ENCODE assay signal across 9 cellular contexts in the genomic region with DNA sequence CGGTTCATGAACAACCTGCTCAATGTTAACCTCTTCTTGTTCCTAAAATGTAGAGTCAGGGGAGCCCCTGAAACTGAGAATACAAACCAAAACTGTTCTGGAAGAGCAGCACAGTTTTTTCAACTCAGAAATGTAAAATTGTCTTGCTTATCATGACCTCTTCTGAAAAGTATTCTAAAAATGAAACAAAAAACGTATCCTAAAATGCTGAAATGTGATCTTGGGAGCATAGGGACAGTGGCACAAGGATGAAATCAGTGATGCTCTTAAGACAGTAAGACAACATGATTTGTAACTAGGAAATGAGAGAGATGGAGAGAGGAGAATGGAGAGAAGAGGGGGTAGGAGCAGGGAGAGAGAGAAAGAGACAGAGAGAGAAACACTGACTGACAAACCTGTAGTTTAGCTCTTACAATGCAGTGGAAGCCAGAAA. TPM values are rescaled to one million over a fixed set of nuclear protein-coding genes. Genes with fewer than 3 reads are reported as not detected.
A peak's percentile ranks its signal among the peaks of the same experiment; 100 is the strongest.
DNase-seq lines count a peak whose midpoint lies in the region; ATAC-seq, FAIRE-seq and TF ChIP-seq lines count a peak whose summit lies in the region.
"Had no signal": no experiment of that assay in that cellular context is flagged by ENCODE, and none has a peak within 500 bp of the region (broad histone marks: within the 10 kb centered on the region; RNA-seq: fewer than 3 reads in every experiment).

No MANE protein-coding gene starts in this region.

- CTCF ChIA-PET in A549 (lab: Yijun Ruan, JAX) (no interaction called here), HEK293T (lab: Yijun Ruan, JAX) (interaction anchor here (0.7 to 0.8 kb wide), 2 partner anchors 10 to 88 kb away, joined by 3 to 4 read pairs; no protein-coding TSS in a partner anchor)

- H3K9me3 ChIP-seq in A549 (no peaks in the 10 kb centered on the region), heart right ventricle (no peaks in the 10 kb centered on the region)

- ATAC-seq in A549 = no peak
- ATAC-seq in GM19025 (IDR thresholded peaks at IDR 0.05; ENCODE audit: low read depth, unreplicated experiment) = peak; percentile 37
- ATAC-seq in HG03442 (IDR thresholded peaks at IDR 0.05; ENCODE audit: unreplicated experiment) = peak; percentile 34
- peak in 1 of 8 donors; percentile 9 for ATAC-seq in heart right ventricle

- no peaks in the 10 kb centered on the region for H3K27me3 ChIP-seq in heart right ventricle

- no peak for TF ChIP-seq POLR2A in A549 (IDR thresholded peaks at IDR 0.05; ENCODE audit: low read length)

- H3K4me1 ChIP-seq in A549 = peaks cover 45% of the 10 kb centered on the region
- H3K4me1 ChIP-seq in heart right ventricle = peaks cover 10 to 85% (median 56%) of the 10 kb centered on the region in 9 donors

- POLR2A ChIA-PET in A549 (lab: Yijun Ruan, JAX) = no interaction called here
- POLR2A ChIA-PET in HEK293T (lab: Yijun Ruan, JAX) = no interaction called here

- peaks cover 0 to 24% (median 0%) of the 10 kb centered on the region in 9 donors for H3K36me3 ChIP-seq in heart right ventricle

- H3K27ac ChIP-seq in A549 (peak overlapping the region in 1 of 2 experiments; percentile 43; a peak in 3 of 6 replicates), heart right ventricle (peak overlapping the region in 8 of 10 donors; percentile 13 to 65 (median 32))

- H3K4me2 ChIP-seq in A549 = peak overlapping the region; percentile 17

- DNase-seq in A549 (ENCODE audit: low read depth in 1 of 2, low spot score in 1 of 2) (no peak), heart right ventricle (no peak), SW480 (ENCODE audit: low spot score) (no peak), ACHN (no peak), HEK293T (ENCODE audit: extremely low spot score) (no peak), NCI-H446 (lab: John Stamatoyannopoulos, UW) (no peak)

- 63% methylated on average over 2 of the region's 2 CpGs for WGBS in A549 (ENCODE audit: missing lambda C conversion rate)
- WGBS in heart right ventricle, 2 donors = 44 to 60% methylated on average over 2 of the region's 2 CpGs

- no peak for TF ChIP-seq RAD21 in A549 (conservative IDR thresholded peaks at IDR 0.05 in 1 of 2, IDR thresholded peaks at IDR 0.05 in 1 of 2)

- in situ Hi-C loops in ACHN (cut with HindIII; ENCODE audit: low pct_ligation_motif_present, low pct_unique_long_range_greater_than_20kb, low sequenced_read_pairs) = no loop called here

- TF ChIP-seq CTCF in A549 (IDR thresholded peaks at IDR 0.05) (no peak), heart right ventricle (IDR thresholded peaks at IDR 0.05) (no peak)

- intact Hi-C loops in heart right ventricle (cut with DNase I) = no loop called here

- TF ChIP-seq EP300 in A549 (IDR thresholded peaks at IDR 0.05) = no peak

- FAIRE-seq in A549 (lab: Jason Lieb, UNC) = no peak
- FAIRE-seq: D721Med had no signal

- H3K4me3 ChIP-seq in A549 (no peak overlapping the region), heart right ventricle (peak overlapping the region in 3 of 10 donors; percentile 0 to 8 (median 4))

TF ChIP-seq in A549, 52 proteins besides CTCF, POLR2A, EP300 and RAD21:
- TF ChIP-seq, protein P1, sequence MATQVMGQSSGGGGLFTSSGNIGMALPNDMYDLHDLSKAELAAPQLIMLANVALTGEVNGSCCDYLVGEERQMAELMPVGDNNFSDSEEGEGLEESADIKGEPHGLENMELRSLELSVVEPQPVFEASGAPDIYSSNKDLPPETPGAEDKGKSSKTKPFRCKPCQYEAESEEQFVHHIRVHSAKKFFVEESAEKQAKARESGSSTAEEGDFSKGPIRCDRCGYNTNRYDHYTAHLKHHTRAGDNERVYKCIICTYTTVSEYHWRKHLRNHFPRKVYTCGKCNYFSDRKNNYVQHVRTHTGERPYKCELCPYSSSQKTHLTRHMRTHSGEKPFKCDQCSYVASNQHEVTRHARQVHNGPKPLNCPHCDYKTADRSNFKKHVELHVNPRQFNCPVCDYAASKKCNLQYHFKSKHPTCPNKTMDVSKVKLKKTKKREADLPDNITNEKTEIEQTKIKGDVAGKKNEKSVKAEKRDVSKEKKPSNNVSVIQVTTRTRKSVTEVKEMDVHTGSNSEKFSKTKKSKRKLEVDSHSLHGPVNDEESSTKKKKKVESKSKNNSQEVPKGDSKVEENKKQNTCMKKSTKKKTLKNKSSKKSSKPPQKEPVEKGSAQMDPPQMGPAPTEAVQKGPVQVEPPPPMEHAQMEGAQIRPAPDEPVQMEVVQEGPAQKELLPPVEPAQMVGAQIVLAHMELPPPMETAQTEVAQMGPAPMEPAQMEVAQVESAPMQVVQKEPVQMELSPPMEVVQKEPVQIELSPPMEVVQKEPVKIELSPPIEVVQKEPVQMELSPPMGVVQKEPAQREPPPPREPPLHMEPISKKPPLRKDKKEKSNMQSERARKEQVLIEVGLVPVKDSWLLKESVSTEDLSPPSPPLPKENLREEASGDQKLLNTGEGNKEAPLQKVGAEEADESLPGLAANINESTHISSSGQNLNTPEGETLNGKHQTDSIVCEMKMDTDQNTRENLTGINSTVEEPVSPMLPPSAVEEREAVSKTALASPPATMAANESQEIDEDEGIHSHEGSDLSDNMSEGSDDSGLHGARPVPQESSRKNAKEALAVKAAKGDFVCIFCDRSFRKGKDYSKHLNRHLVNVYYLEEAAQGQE (IDR thresholded peaks at IDR 0.05) = no peak
- TF ChIP-seq MAFK (IDR thresholded peaks at IDR 0.05; ENCODE audit: partially characterized antibody) (no peak), E2F6 (IDR thresholded peaks at IDR 0.05; ENCODE audit: borderline replicate concordance, low read depth) (no peak), JUN (IDR thresholded peaks at IDR 0.05) (no peak), TFCP2L1 (CRISPR knock-in tag; IDR thresholded peaks at IDR 0.05) (no peak)

TF ChIP-seq in HEK293T, 16 proteins besides CTCF, POLR2A, EP300 and RAD21:
- TF ChIP-seq SUZ12 (IDR thresholded peaks at IDR 0.05) = no peak
- TF ChIP-seq ZNF384 (IDR thresholded peaks at IDR 0.05) = no peak
- no peak for TF ChIP-seq NFRKB (IDR thresholded peaks at IDR 0.05)
- TF ChIP-seq SP1 (IDR thresholded peaks at IDR 0.05) = no peak
- no peak for TF ChIP-seq BHLHE40 (IDR thresholded peaks at IDR 0.05; ENCODE audit: borderline replicate concordance)
- no peak for TF ChIP-seq ELF4 (IDR thresholded peaks at IDR 0.05)
- TF ChIP-seq, protein P2, sequence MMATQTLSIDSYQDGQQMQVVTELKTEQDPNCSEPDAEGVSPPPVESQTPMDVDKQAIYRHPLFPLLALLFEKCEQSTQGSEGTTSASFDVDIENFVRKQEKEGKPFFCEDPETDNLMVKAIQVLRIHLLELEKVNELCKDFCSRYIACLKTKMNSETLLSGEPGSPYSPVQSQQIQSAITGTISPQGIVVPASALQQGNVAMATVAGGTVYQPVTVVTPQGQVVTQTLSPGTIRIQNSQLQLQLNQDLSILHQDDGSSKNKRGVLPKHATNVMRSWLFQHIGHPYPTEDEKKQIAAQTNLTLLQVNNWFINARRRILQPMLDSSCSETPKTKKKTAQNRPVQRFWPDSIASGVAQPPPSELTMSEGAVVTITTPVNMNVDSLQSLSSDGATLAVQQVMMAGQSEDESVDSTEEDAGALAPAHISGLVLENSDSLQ (IDR thresholded peaks at IDR 0.05) = no peak
- no peak for TF ChIP-seq TARDBP (IDR thresholded peaks at IDR 0.05)
- no peak for TF ChIP-seq ARNT (IDR thresholded peaks at IDR 0.05)
- TF ChIP-seq FOXA1 (IDR thresholded peaks at IDR 0.05) = no peak

RNA-seq across cellular contexts. Expression of gene NCOA7, which starts 27.5 kb away (rescaled TPM):
- polyA plus RNA-seq in A549 (2011; rRNA removed) (154 and 195 TPM in 2 replicates), A549 (2017; fragmentation: RNase III; extraction: RNeasy Plus Mini Kit Qiagen cat#74134 plus additional on column Dnase treatment) (60.3 to 74.1 TPM (median 66.4 TPM) in 3 replicates), heart right ventricle (10 to 100 TPM in 1 of 2 donors, 1 to 10 TPM in 1; 4.2 to 10.2 TPM)
- polyA plus RNA-seq in A549 (2012; cell fraction: cytosol; rRNA removed) = 70.9 and 72.3 TPM in 2 replicates
- polyA plus RNA-seq in A549 (2012; cell fraction: nucleus; rRNA removed) = 50.6 and 56.7 TPM in 2 replicates
- 278 and 281 TPM in 2 replicates for polyA minus RNA-seq in A549 (2011; rRNA and poly(A)+ RNA removed)
- 10 to 100 TPM in 7 of 10 donors, 1 to 10 TPM in 3; 6.2 to 21.3 (median 11.1) TPM for total RNA-seq in heart right ventricle

Comparison
In these comparisons a context has a peak if more than half of its experiments do, and no peak if none do; other contexts are left out.
1. ATAC-seq: peak in GM19025 (single experiment) and HG03442 (single experiment); none in A549 (0 of 2).
2. RNA of gene NCOA7, which starts 27.5 kb away (polyA plus RNA-seq): 50.6 to 195 TPM in A549; 4.2 to 10.2 TPM in heart right ventricle; every median in the first group is over 4 times any median in the second.